ENCODE assay signal across 8 cellular contexts in genomic region chr17:57737450-57737849, GRCh38. TPM values are rescaled to one million over a fixed set of nuclear protein-coding genes. Genes with fewer than 3 reads are reported as not detected.
"Had no signal": no experiment of that assay in that cellular context is flagged by ENCODE, and none has a peak within 500 bp of the region (broad histone marks: within the 10 kb centered on the region; RNA-seq: fewer than 3 reads in every experiment).

No MANE protein-coding gene starts in this region.

- H3K4me2 ChIP-seq: GM23338 had no signal

- DNase-seq: H9, HCEC 1CT, KBM-7 had no signal

- H2AFZ ChIP-seq: GM23338 had no signal

- FAIRE-seq: H1, H54 had no signal

- ATAC-seq: GM23338 had no signal

- H3K4me3 ChIP-seq: GM23338 had no signal

RNA-seq across cellular contexts. Expression of gene CCDC182, which starts 7.6 kb away (rescaled TPM):
- total RNA-seq: GM23338, H1, H9, HT-29 had no signal
- polyA plus RNA-seq: GM23338, H1, IgD-negative memory B cell had no signal
